25 cellular contexts compared by ENCODE assay signal in the genomic region with DNA sequence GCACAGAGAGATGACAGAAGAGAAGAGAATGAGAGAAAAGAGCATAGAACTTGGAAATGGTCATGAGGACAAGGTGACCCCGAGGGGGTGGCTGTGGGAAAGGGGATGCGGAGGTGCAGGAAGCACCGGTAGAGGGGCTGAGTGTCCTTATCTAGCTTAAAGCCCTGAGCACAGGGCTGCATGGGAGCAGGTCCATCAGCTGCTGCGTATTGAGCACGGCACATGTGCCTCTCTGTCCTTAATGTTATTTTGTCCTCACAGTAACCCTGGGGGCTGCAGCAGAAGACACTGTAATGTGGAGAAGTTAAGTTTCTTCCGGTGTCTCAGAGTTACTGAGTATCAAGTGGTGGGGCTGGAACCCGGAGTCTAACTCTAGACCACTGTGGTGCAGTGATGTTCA.
"Had no signal": no experiment of that assay in that cellular context is flagged by ENCODE, and none has a peak within 500 bp of the region (broad histone marks: within the 10 kb centered on the region; RNA-seq: fewer than 3 reads in every experiment).

No MANE protein-coding gene starts in this region.

- DNase-seq: activated CD4-positive, alpha-beta T cell treated with anti-CD3 and anti-CD28 coated beads for 1 hour; activated CD4-positive, alpha-beta T cell treated with anti-CD3 and anti-CD28 coated beads, Interleukin-2, amount 10 ng/mL, durations not matched to agents 24 days and 14 days; activated CD4-positive, alpha-beta T cell treated with anti-CD3 and anti-CD28 coated beads, Interleukin-2, amount 50 U/mL, for 48 hours; activated CD8-positive, alpha-beta memory T cell treated with anti-CD3 and anti-CD28 coated beads, Interleukin-2, amount 10 ng/mL, durations not matched to agents 7 days and 5 days; activated effector memory CD4-positive, alpha-beta T cell treated with Interleukin-2 at 50 U/mL for 16 hours; activated naive CD4-positive, alpha-beta T cell; amygdala; IMR-90; Kasumi-1; KBM-7; NCI-H1105 treated with DMSO at 0.1 percent for 48 hours; NCI-H1436 treated with DMSO at 0.1 percent for 48 hours; NCI-H187; NCI-H2081; NCI-H446; NCI-H524; Peyer's patch; Right ventricle myocardium superior; SJCRH30; SK-N-SH had no signal

- H3K27ac Mint-ChIP-seq: activated CD4-positive, alpha-beta T cell treated with anti-CD3 and anti-CD28 coated beads, Interleukin-2, amount 10 ng/mL, durations not matched to agents 24 days and 14 days; activated CD8-positive, alpha-beta memory T cell treated with anti-CD3 and anti-CD28 coated beads, Interleukin-2, amount 10 ng/mL, durations not matched to agents 7 days and 5 days; activated naive CD8-positive, alpha-beta T cell; WTC11 had no signal

- ATAC-seq: activated CD8-positive, alpha-beta memory T cell treated with anti-CD3 and anti-CD28 coated beads, Interleukin-2, amount 10 ng/mL, durations not matched to agents 7 days and 5 days; WTC11 had no signal

- H3K27me3 Mint-ChIP-seq: activated CD4-positive, alpha-beta T cell treated with anti-CD3 and anti-CD28 coated beads, Interleukin-2, amount 10 ng/mL, durations not matched to agents 24 days and 14 days; activated CD8-positive, alpha-beta memory T cell treated with anti-CD3 and anti-CD28 coated beads, Interleukin-2, amount 10 ng/mL, durations not matched to agents 7 days and 5 days; activated naive CD8-positive, alpha-beta T cell had no signal

- H3K27ac ChIP-seq: cardiac muscle cell, Peyer's patch, RWPE1, SJCRH30 had no signal

- H3K4me3 ChIP-seq: cardiac muscle cell, Peyer's patch, SJCRH30 had no signal

- H3K9ac ChIP-seq: SK-N-SH had no signal

- H3K9me3 ChIP-seq: Peyer's patch, SK-N-SH had no signal

- H3K36me3 ChIP-seq: cardiac muscle cell, SJCRH30 had no signal

- H3K27me3 ChIP-seq: brain microvascular endothelial cell, cardiac muscle cell, Peyer's patch had no signal

- H3K4me3 Mint-ChIP-seq: activated CD4-positive, alpha-beta T cell treated with anti-CD3 and anti-CD28 coated beads, Interleukin-2, amount 10 ng/mL, durations not matched to agents 24 days and 14 days; activated CD8-positive, alpha-beta memory T cell treated with anti-CD3 and anti-CD28 coated beads, Interleukin-2, amount 10 ng/mL, durations not matched to agents 7 days and 5 days; activated naive CD8-positive, alpha-beta T cell; WTC11 had no signal

- H3K9me3 Mint-ChIP-seq: activated CD4-positive, alpha-beta T cell treated with anti-CD3 and anti-CD28 coated beads, Interleukin-2, amount 10 ng/mL, durations not matched to agents 24 days and 14 days; WTC11 had no signal

- H3K4me1 ChIP-seq: Peyer's patch, SJCRH30 had no signal
